ENCODE assay signal across 13 cellular contexts in the genomic region with DNA sequence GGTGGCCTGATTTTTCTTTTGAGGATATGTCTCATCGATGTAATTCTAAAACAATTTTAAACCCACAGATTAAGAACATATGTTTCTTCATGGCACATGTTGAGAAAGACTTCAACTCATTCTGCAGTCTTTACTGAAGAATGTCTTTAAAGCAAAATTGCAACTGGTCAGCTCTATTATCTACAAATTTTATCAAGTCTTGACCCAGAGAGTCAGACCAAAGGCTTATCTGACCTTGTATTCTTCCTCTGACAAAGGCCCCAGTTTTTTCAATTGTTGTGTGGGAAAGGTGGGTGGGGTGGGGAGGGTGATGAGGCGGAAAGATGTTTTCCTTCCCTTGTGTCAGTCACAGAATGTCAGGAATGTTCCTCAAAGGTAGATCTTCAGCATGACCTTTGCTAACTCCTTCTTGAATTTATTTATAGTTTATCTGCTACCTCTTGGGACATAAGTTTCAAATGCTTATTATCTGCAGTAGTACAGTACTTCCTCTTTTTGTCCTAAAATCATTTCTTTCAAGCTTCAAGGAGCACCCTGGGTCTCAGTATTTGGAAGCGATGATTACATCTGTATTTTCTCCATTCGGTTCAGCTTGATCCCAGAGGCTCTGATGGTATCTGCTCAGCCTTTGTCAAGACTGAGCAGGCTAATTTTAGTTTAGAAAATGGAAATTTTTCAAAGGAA.
DNase-seq lines count a peak whose midpoint lies in the region; ATAC-seq and TF ChIP-seq lines count a peak whose summit lies in the region.
"Had no signal": no experiment of that assay in that cellular context is flagged by ENCODE, and none has a peak within 500 bp of the region (broad histone marks: within the 10 kb centered on the region; RNA-seq: fewer than 3 reads in every experiment).

No MANE protein-coding gene starts in this region.

- peaks cover 22% of the 10 kb centered on the region for H3K4me1 ChIP-seq in GM23248 (ENCODE audit: insufficient read depth)
- H3K4me1 ChIP-seq in OCI-LY7 (ENCODE audit: insufficient read depth, low read length, poor library complexity, severe bottlenecking): peaks cover 18% of the 10 kb centered on the region
- peaks cover 33% of the 10 kb centered on the region for H3K4me1 ChIP-seq in ectodermal cell (ENCODE audit: control insufficient read depth, insufficient read depth, low read length)
- no peaks in the 10 kb centered on the region for H3K4me1 ChIP-seq in uterus
- H3K4me1 ChIP-seq: colonic mucosa had no signal

- H3K9ac ChIP-seq in GM23248: no peak overlapping the region

- H3K4me3 ChIP-seq in GM23248 (peak overlapping the region; percentile 45), OCI-LY7 (ENCODE audit: low read depth, low read length, poor library complexity, severe bottlenecking) (no peak overlapping the region), ectodermal cell (ENCODE audit: insufficient read depth, low read depth, low read length) (no peak overlapping the region), uterus (no peak overlapping the region)
- H3K4me3 ChIP-seq: colonic mucosa, psoas muscle had no signal

- no TSS peak for BruUV-seq in OCI-LY7 (replicated peaks; lab: Mats Ljungman, UMichigan)

- DNase-seq in GM23248 (peak; percentile 75), OCI-LY7 (ENCODE audit: low spot score) (peak; percentile 31), neural crest cell (ENCODE audit: low read depth, low spot score) (no peak), retina (no peak), uterus (no peak)
- DNase-seq in stimulated activated CD8-positive, alpha-beta memory T cell treated with anti-CD3 and anti-CD28 coated beads, Interleukin-4, amount 100 ng/mL, for 48 hours: no peak
- DNase-seq: colonic mucosa, kidney, NCI-H2171 treated with DMSO at 0.1 percent for 48 hours, psoas muscle had no signal

- H3K27ac Mint-ChIP-seq in neural crest cell (ENCODE audit: unreplicated experiment): peak overlapping the region; percentile 85
- H3K27ac Mint-ChIP-seq: T-helper 1 cell treated with Interleukin-12 subunit alpha and Interleukin-12 subunit beta and Interleukin-4 antibody, amounts not matched to agents 30 μg/mL and 1 μg/mL, for 36 hours had no signal

- no peaks in the 10 kb centered on the region for H3K9me2 ChIP-seq in GM23248 (ENCODE audit: insufficient read depth)
- no peaks in the 10 kb centered on the region for H3K9me2 ChIP-seq in OCI-LY7 (ENCODE audit: insufficient read depth, low read length)

- 32 to 41% methylated on average over 4 of the region's 4 CpGs for WGBS in GM23248 (ENCODE audit: low coverage in 1 of 2, low lambda C conversion rate in 2 of 2, missing lambda C conversion rate in 2 of 2), 2 experiments
- WGBS in ectodermal cell, 2 experiments: 74 to 87% methylated on average over 4 of the region's 4 CpGs

- peaks cover 24% of the 10 kb centered on the region for H3F3A ChIP-seq in GM23248 (ENCODE audit: insufficient read depth)

- no peaks in the 10 kb centered on the region for H3K36me3 ChIP-seq in GM23248 (ENCODE audit: low read depth)
- no peaks in the 10 kb centered on the region for H3K36me3 ChIP-seq in OCI-LY7 (ENCODE audit: insufficient read depth, low read length)
- H3K36me3 ChIP-seq in ectodermal cell (ENCODE audit: control insufficient read depth, insufficient read depth, low read length): no peaks in the 10 kb centered on the region
- H3K36me3 ChIP-seq in uterus: no peaks in the 10 kb centered on the region
- H3K36me3 ChIP-seq: colonic mucosa had no signal

- POLR2A ChIA-PET in OCI-LY7 (lab: Charles Lee): interaction anchor here (0.6 to 1.1 kb wide), 3 partner anchors 9 to 266 kb away, joined by 3 to 9 read pairs (median 5); no protein-coding TSS in a partner anchor

- no peaks in the 10 kb centered on the region for H3K27me3 Mint-ChIP-seq in neural crest cell (ENCODE audit: low read depth)

- H2AFZ ChIP-seq in GM23248: no peak overlapping the region
- no peak overlapping the region for H2AFZ ChIP-seq in OCI-LY7 (ENCODE audit: low read length)

- H3K9me3 ChIP-seq in GM23248 (ENCODE audit: low read depth): no peaks in the 10 kb centered on the region
- no peaks in the 10 kb centered on the region for H3K9me3 ChIP-seq in OCI-LY7 (ENCODE audit: low read length)
- no peaks in the 10 kb centered on the region for H3K9me3 ChIP-seq in ectodermal cell (ENCODE audit: control insufficient read depth, low read length)
- H3K9me3 ChIP-seq in uterus: no peaks in the 10 kb centered on the region
- H3K9me3 ChIP-seq: colonic mucosa, psoas muscle had no signal

- in situ Hi-C loops in GM23248 (cut with MboI): no loop called here

- intact Hi-C loops in OCI-LY7 (cut with micrococcal nuclease; ENCODE audit: unreplicated experiment): no loop called here
- intact Hi-C loops in uterus (cut with DNase I; ENCODE audit: low total_unique reads): no loop called here

- H4K20me1 ChIP-seq in GM23248 (ENCODE audit: insufficient read depth) (no peaks in the 10 kb centered on the region), OCI-LY7 (ENCODE audit: insufficient read depth, low read length) (no peaks in the 10 kb centered on the region)

- TF ChIP-seq CTCF in OCI-LY7 (conservative IDR thresholded peaks at IDR 0.05; ENCODE audit: low read length) (no peak), neural crest cell (conservative IDR thresholded peaks at IDR 0.05) (no peak), uterus (IDR thresholded peaks at IDR 0.05) (no peak)

- H3K79me2 ChIP-seq in GM23248 (ENCODE audit: insufficient read depth): no peaks in the 10 kb centered on the region
- H3K79me2 ChIP-seq in OCI-LY7 (ENCODE audit: insufficient read depth, low read depth, low read length): no peaks in the 10 kb centered on the region

- no peaks in the 10 kb centered on the region for H3K9me3 Mint-ChIP-seq in neural crest cell

- no peak for ATAC-seq in HG02884 (IDR thresholded peaks at IDR 0.05; ENCODE audit: unreplicated experiment)

- CTCF ChIA-PET in OCI-LY7 (lab: Charles Lee; ENCODE audit: unreplicated experiment): interaction anchor here (1.0 kb wide), 1 partner anchor 256 kb away, joined by 4 read pairs; no protein-coding TSS in a partner anchor

- H3K27ac ChIP-seq in GM23248 (no peak overlapping the region), OCI-LY7 (ENCODE audit: low read depth, low read length, poor library complexity, severe bottlenecking) (no peak overlapping the region), ectodermal cell (ENCODE audit: insufficient read depth, low read depth, low read length, poor library complexity, severe bottlenecking) (peak overlapping the region; percentile 66), uterus (no peak overlapping the region)
- H3K27ac ChIP-seq: colonic mucosa, psoas muscle had no signal

- no peak for TF ChIP-seq POLR2A in uterus (IDR thresholded peaks at IDR 0.05)

- no peaks in the 10 kb centered on the region for H3K36me3 Mint-ChIP-seq in neural crest cell (ENCODE audit: low read depth)

- H3K4me2 ChIP-seq in GM23248 (ENCODE audit: unreplicated experiment) (peak overlapping the region; percentile 61), OCI-LY7 (ENCODE audit: low read length) (peak overlapping the region; percentile 17)

- H3K27me3 ChIP-seq in GM23248 (replicated peaks; ENCODE audit: insufficient read depth) (no peaks in the 10 kb centered on the region), ectodermal cell (ENCODE audit: control insufficient read depth, insufficient read depth, low read length, poor library complexity, severe bottlenecking) (no peaks in the 10 kb centered on the region), uterus (no peaks in the 10 kb centered on the region)
- H3K27me3 ChIP-seq: colonic mucosa had no signal

- no peak overlapping the region for H3K4me3 Mint-ChIP-seq in neural crest cell
- H3K4me3 Mint-ChIP-seq: T-helper 1 cell treated with Interleukin-12 subunit alpha and Interleukin-12 subunit beta and Interleukin-4 antibody, amounts not matched to agents 30 μg/mL and 1 μg/mL, for 36 hours had no signal

- peaks cover 37% of the 10 kb centered on the region for H3K4me1 Mint-ChIP-seq in neural crest cell

Comparison
In these comparisons a context has a peak if more than half of its experiments do, and no peak if none do; other contexts are left out.
1. DNase-seq: peak in GM23248 (single experiment) and OCI-LY7 (single experiment); none in neural crest cell (single experiment), retina (single experiment), stimulated activated CD8-positive, alpha-beta memory T cell treated with anti-CD3 and anti-CD28 coated beads, Interleukin-4, amount 100 ng/mL, for 48 hours (single experiment) and uterus (0 of 2).